In genomic region chr5:126857472-126858410, GRCh38 we compare ENCODE assay signal across 1 cellular context.
TF ChIP-seq lines count a peak whose summit lies in the region.

No MANE protein-coding gene starts in this region.

TF ChIP-seq in WTC11, 78 proteins besides CTCF, POLR2A, EP300 and RAD21 (continued from another document):
- no peak for TF ChIP-seq ZNF281 (CRISPR knock-in tag; IDR thresholded peaks at IDR 0.05)
- no peak for TF ChIP-seq ZNF232 (CRISPR knock-in tag; IDR thresholded peaks at IDR 0.05)
TF ChIP-seq in WTC11: peak in this region for 0.
